In the genomic region with DNA sequence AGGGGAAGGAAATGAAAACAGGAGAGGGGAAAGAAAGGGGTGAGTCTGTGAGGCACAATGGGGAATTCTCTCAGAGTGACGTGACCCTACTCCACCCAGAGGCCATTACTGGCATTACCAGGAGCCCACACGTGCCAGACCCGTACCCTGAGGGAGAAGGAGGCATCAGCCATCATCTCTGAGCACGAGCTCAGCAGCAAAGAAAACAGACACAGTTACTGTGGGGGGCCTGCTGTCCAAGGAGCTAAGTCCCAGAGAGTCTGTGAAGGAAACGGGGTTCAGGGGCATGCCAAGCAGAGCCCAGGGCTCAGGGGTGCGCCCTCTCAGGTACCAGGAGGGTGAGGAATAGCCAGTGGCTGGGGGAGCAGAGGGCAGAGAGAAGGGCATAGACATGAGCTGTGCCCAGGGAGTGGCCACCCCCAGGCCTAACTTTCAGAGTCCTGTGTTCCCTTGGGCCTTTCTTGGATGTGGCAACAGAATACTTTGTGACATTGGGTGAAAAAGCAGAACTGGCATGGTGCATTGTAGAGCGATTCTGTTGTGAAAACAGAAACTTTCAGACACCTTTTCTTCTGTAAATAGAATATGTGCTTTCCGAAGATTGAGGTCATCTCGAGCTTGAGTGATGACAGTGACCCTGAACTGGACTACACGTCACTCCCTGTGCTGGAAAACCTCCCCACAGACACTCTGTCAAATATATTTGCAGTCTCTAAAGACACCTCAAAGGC, we compare ENCODE assay signal across 8 cellular contexts. TPM values are rescaled to one million over a fixed set of nuclear protein-coding genes. Genes with fewer than 3 reads are reported as not detected.
DNase-seq lines count a peak whose midpoint lies in the region; ATAC-seq and TF ChIP-seq lines count a peak whose summit lies in the region.

No MANE protein-coding gene starts in this region.

- H3K36me3 ChIP-seq in Peyer's patch, result peaks cover 0 to 23% (median 0%) of the 10 kb centered on the region in 3 donors

- peaks cover 1% of the 10 kb centered on the region for H3K4me1 Mint-ChIP-seq in glutamatergic neuron (ENCODE audit: low read depth, unreplicated experiment)

- H3K4me3 Mint-ChIP-seq in glutamatergic neuron (ENCODE audit: unreplicated experiment), result no peak overlapping the region

- H3K4me3 ChIP-seq in Peyer's patch (no peak overlapping the region), retinal pigment epithelial cell (ENCODE audit: low read length) (no peak overlapping the region)

- H3K27me3 ChIP-seq in Peyer's patch, result no peaks in the 10 kb centered on the region

- H3K27me3 Mint-ChIP-seq in glutamatergic neuron (ENCODE audit: unreplicated experiment), result peaks cover 3% of the 10 kb centered on the region

- H3K36me3 Mint-ChIP-seq in glutamatergic neuron (ENCODE audit: unreplicated experiment), result no peaks in the 10 kb centered on the region

- peaks cover 0 to 22% (median 4%) of the 10 kb centered on the region in 4 donors for H3K4me1 ChIP-seq in Peyer's patch

- H3K27ac Mint-ChIP-seq in glutamatergic neuron (ENCODE audit: unreplicated experiment), result no peak overlapping the region

- no peak for TF ChIP-seq POLR2A in Peyer's patch (IDR thresholded peaks at IDR 0.05)

- DNase-seq in Peyer's patch (peak; percentile 41 to 73 (median 73)), glutamatergic neuron (peak; percentile 66), retinal pigment epithelial cell (ENCODE audit: low read depth) (no peak), SHP77 treated with DMSO at 0.1 percent for 48 hours (lab: John Stamatoyannopoulos, UW) (no peak)
- DNase-seq in activated naive CD4-positive, alpha-beta T cell treated with Interleukin-2 at 50 U/mL for 16 hours, result peak; percentile 58

- TF ChIP-seq CTCF in C4-2B (conservative IDR thresholded peaks at IDR 0.05), result peak; percentile 88
- TF ChIP-seq CTCF in Peyer's patch (IDR thresholded peaks at IDR 0.05), result peak; percentile 60 to 82 (median 67)
- TF ChIP-seq CTCF in glutamatergic neuron (IDR thresholded peaks at IDR 0.05; ENCODE audit: partially characterized antibody, unreplicated experiment), result peak; percentile 72
- peak; percentile 89 for TF ChIP-seq CTCF in retinal pigment epithelial cell (conservative IDR thresholded peaks at IDR 0.05; ENCODE audit: low read depth, low read length)

- ATAC-seq in GM19438 (IDR thresholded peaks at IDR 0.05; ENCODE audit: low read depth, unreplicated experiment) (peak; percentile 91), HG03571 (IDR thresholded peaks at IDR 0.05; ENCODE audit: unreplicated experiment) (peak; percentile 70)

- H3K9me3 Mint-ChIP-seq in glutamatergic neuron (ENCODE audit: unreplicated experiment), result peaks cover 1% of the 10 kb centered on the region

- H3K9me3 ChIP-seq in Peyer's patch, result no peaks in the 10 kb centered on the region

- H3K27ac ChIP-seq in C4-2B (no peak overlapping the region), Peyer's patch (peak overlapping the region in 2 of 4 donors; percentile 38 to 72)

RNA-seq across cellular contexts. Expression of a gene that starts 11.3 kb away (rescaled TPM):
- total RNA-seq in Peyer's patch, result 100 to 1,000 TPM in 2 of 4 donors, 10 to 100 TPM in 2; 61.3 to 169 (median 97.0) TPM
- 74.7 TPM for total RNA-seq in glutamatergic neuron (ENCODE audit: unreplicated experiment)

RNA-seq across cellular contexts. Expression of a gene that starts 15.4 kb away (rescaled TPM):
- 1 to 10 TPM in 1 of 4 donors, not detected in 3; 1.8 TPM for total RNA-seq in Peyer's patch
- not detected for total RNA-seq in glutamatergic neuron (ENCODE audit: unreplicated experiment)

RNA-seq across cellular contexts. Expression of a gene that starts 30.4 kb away (rescaled TPM):
- not detected for total RNA-seq in Peyer's patch
- total RNA-seq in glutamatergic neuron (ENCODE audit: unreplicated experiment), result 0.56 TPM

RNA-seq across cellular contexts. Expression of a gene that starts 30.5 kb away (rescaled TPM):
- 10 to 100 TPM in 3 of 4 donors, 1 to 10 TPM in 1; 8.4 to 25.0 (median 10.8) TPM for total RNA-seq in Peyer's patch
- 81.7 TPM for total RNA-seq in glutamatergic neuron (ENCODE audit: unreplicated experiment)

RNA-seq across cellular contexts. Expression of a gene that starts 58.8 kb away (rescaled TPM):
- total RNA-seq in Peyer's patch (100 to 1,000 TPM in 1 of 4 donors, 10 to 100 TPM in 3; 79.0 to 104 (median 91.7) TPM), glutamatergic neuron (ENCODE audit: unreplicated experiment) (105 TPM)

Comparison
In these comparisons a context has a peak if more than half of its experiments do, and no peak if none do; other contexts are left out.
1. DNase-seq: peak in Peyer's patch (3 of 3), activated naive CD4-positive, alpha-beta T cell treated with Interleukin-2 at 50 U/mL for 16 hours (single experiment) and glutamatergic neuron (single experiment); none in retinal pigment epithelial cell (single experiment) and SHP77 treated with DMSO at 0.1 percent for 48 hours (single experiment).
2. Peak in every context shown above with its lines, with median percentiles within 50 percentile points of each other: CTCF ChIP-seq.